In the genomic region with DNA sequence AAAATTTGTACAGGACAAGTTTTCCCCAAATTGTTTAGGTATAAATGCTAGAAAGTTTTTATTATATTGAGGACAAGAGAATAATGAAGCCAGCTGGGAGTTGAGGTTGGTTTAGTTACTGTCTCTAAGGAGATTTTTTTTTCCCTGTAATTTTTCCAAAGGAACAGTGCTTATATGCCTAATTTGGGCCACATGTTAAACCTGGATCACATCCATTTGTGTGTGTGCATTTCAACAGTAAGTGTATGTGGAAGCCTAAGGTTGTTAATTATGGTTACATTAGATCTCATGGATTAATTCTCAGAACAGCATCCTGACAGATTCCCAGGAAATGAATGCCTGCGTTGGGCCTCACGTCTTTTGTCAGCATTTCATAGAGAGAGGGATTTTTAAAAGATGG, we compare ENCODE assay signal across 1 cellular context.
TF ChIP-seq lines count a peak whose summit lies in the region.

No MANE protein-coding gene starts in this region.

TF ChIP-seq in K562, 482 proteins besides CTCF, POLR2A, EP300 and RAD21:
- no peak for TF ChIP-seq ZHX1 (conservative IDR thresholded peaks at IDR 0.05; ENCODE audit: low read length)
- TF ChIP-seq RBFOX2 (IDR thresholded peaks at IDR 0.05; ENCODE audit: low read depth, low read length), result 0 out of 2 replicates have a peak, but pooled peaks have one; percentile 19
- TF ChIP-seq CHD4 (IDR thresholded peaks at IDR 0.05; ENCODE audit: insufficient read depth, insufficient replicate concordance, low read depth, low read length, poor library complexity, severe bottlenecking), result peak; percentile 19
- TF ChIP-seq ETS2 (tag; IDR thresholded peaks at IDR 0.05; ENCODE audit: borderline replicate concordance, poor library complexity, severe bottlenecking), result no peak
- TF ChIP-seq GABPB1 (CRISPR knock-in tag; IDR thresholded peaks at IDR 0.05), result no peak
- no peak for TF ChIP-seq ZBTB26 (CRISPR knock-in tag; IDR thresholded peaks at IDR 0.05)
- no peak for TF ChIP-seq PBX2 (CRISPR knock-in tag; IDR thresholded peaks at IDR 0.05; ENCODE audit: low read depth)
- TF ChIP-seq PBX2 (tag; conservative IDR thresholded peaks at IDR 0.05; ENCODE audit: low read depth), result no peak
